In genomic region chr17:72683506-72684404, GRCh38 we compare ENCODE assay signal across 8 cellular contexts.
DNase-seq lines count a peak whose midpoint lies in the region; ATAC-seq and TF ChIP-seq lines count a peak whose summit lies in the region.

No MANE protein-coding gene starts in this region.

- BruUV-seq in mammary epithelial cell (replicated peaks; lab: Mats Ljungman, UMichigan): no TSS peak

- POLR2A ChIA-PET in activated CD8-positive, alpha-beta T cell treated with anti-CD3 and anti-CD28 coated beads for 36 hours (lab: Charles Lee): no interaction called here

- intact Hi-C loops in mammary epithelial cell (cut with micrococcal nuclease): loop anchor here (1.0 to 2.0 kb wide), 4 partner anchors 22 to 95 kb away; no protein-coding TSS in a partner anchor
- intact Hi-C loops in activated CD8-positive, alpha-beta T cell treated with anti-CD3 and anti-CD28 coated beads for 36 hours (cut with micrococcal nuclease): no loop called here

- no peak overlapping the region for H3K4me3 ChIP-seq in mammary epithelial cell (replicated peaks in 1 of 3; ENCODE audit: insufficient read depth in 1 of 3, low read depth in 2 of 3, low read length in 3 of 3)

- no peaks in the 10 kb centered on the region for H3K9me3 ChIP-seq in mammary epithelial cell (replicated peaks; ENCODE audit: insufficient read depth, low read length)

- H3K27ac ChIP-seq in mammary epithelial cell (ENCODE audit: insufficient read depth, low read depth, low read length): peak overlapping the region; percentile 58

- peaks cover 6% of the 10 kb centered on the region for H3K9me3 Mint-ChIP-seq in osteocyte (ENCODE audit: unreplicated experiment)
- no peaks in the 10 kb centered on the region for H3K9me3 Mint-ChIP-seq in activated CD8-positive, alpha-beta T cell treated with anti-CD3 and anti-CD28 coated beads for 36 hours

- H4K20me1 ChIP-seq in mammary epithelial cell (ENCODE audit: insufficient read depth, low read length): no peaks in the 10 kb centered on the region

- H3K9ac ChIP-seq in mammary epithelial cell (ENCODE audit: insufficient read depth, low read length): peak overlapping the region; percentile 15

- dilution Hi-C loops in mammary epithelial cell (cut with HindIII; ENCODE audit: low sequenced_read_pairs): no loop called here

- no peak overlapping the region for H2AFZ ChIP-seq in mammary epithelial cell (ENCODE audit: low read depth, low read length)

- no peaks in the 10 kb centered on the region for H3K27me3 Mint-ChIP-seq in osteocyte (ENCODE audit: unreplicated experiment)
- H3K27me3 Mint-ChIP-seq in activated CD8-positive, alpha-beta T cell treated with anti-CD3 and anti-CD28 coated beads for 36 hours: no peaks in the 10 kb centered on the region

- TF ChIP-seq CTCF in mammary epithelial cell (conservative IDR thresholded peaks at IDR 0.05 in 1 of 2, IDR thresholded peaks at IDR 0.05 in 1 of 2; ENCODE audit: extremely low read depth in 1 of 2, insufficient read depth in 1 of 2, low read depth in 1 of 2, low read length in 2 of 2) (no peak), osteocyte (IDR thresholded peaks at IDR 0.05) (no peak)
- no peak for TF ChIP-seq CTCF in activated CD8-positive, alpha-beta T cell treated with anti-CD3 and anti-CD28 coated beads for 36 hours (IDR thresholded peaks at IDR 0.05)

- peaks cover 50% of the 10 kb centered on the region for H3K4me1 ChIP-seq in mammary epithelial cell (ENCODE audit: insufficient read depth, low read length)

- ATAC-seq in HG02588 (IDR thresholded peaks at IDR 0.05; ENCODE audit: unreplicated experiment): no peak
- no peak for ATAC-seq in GM18502 (IDR thresholded peaks at IDR 0.05; ENCODE audit: poor library complexity, unreplicated experiment)
- ATAC-seq in activated CD8-positive, alpha-beta T cell treated with anti-CD3 and anti-CD28 coated beads for 36 hours: no peak

- peaks cover 2% of the 10 kb centered on the region for H3K36me3 Mint-ChIP-seq in osteocyte (ENCODE audit: unreplicated experiment)
- H3K36me3 Mint-ChIP-seq in activated CD8-positive, alpha-beta T cell treated with anti-CD3 and anti-CD28 coated beads for 36 hours (ENCODE audit: low read depth): peaks cover 5% of the 10 kb centered on the region

- H3K4me3 Mint-ChIP-seq in osteocyte (ENCODE audit: unreplicated experiment): no peak overlapping the region
- no peak overlapping the region for H3K4me3 Mint-ChIP-seq in activated CD8-positive, alpha-beta T cell treated with anti-CD3 and anti-CD28 coated beads for 36 hours

- no peaks in the 10 kb centered on the region for H3K36me3 ChIP-seq in mammary epithelial cell (ENCODE audit: insufficient read depth, low read length)

- H3K4me1 Mint-ChIP-seq in osteocyte (ENCODE audit: unreplicated experiment): peaks cover 25% of the 10 kb centered on the region
- H3K4me1 Mint-ChIP-seq in activated CD8-positive, alpha-beta T cell treated with anti-CD3 and anti-CD28 coated beads for 36 hours (ENCODE audit: low read depth): no peaks in the 10 kb centered on the region

- CTCF ChIA-PET in mammary epithelial cell (lab: Charles Lee; ENCODE audit: low non-redundant PET): interaction anchor here (0.5 kb wide), 1 partner anchor 1753 kb away, joined by 3 read pairs; no protein-coding TSS in a partner anchor
- CTCF ChIA-PET in activated CD8-positive, alpha-beta T cell treated with anti-CD3 and anti-CD28 coated beads for 36 hours (lab: Charles Lee): no interaction called here

- H3K79me2 ChIP-seq in mammary epithelial cell (ENCODE audit: insufficient read depth, low read length): no peaks in the 10 kb centered on the region

- WGBS in mammary epithelial cell (ENCODE audit: low coverage, missing lambda C conversion rate): 41% methylated on average over 10 of the region's 10 CpGs

- H3K27ac Mint-ChIP-seq in osteocyte (ENCODE audit: unreplicated experiment): peak overlapping the region; percentile 85
- no peak overlapping the region for H3K27ac Mint-ChIP-seq in activated CD8-positive, alpha-beta T cell treated with anti-CD3 and anti-CD28 coated beads for 36 hours

- H3K27me3 ChIP-seq in mammary epithelial cell (ENCODE audit: insufficient read depth, low read length): no peaks in the 10 kb centered on the region

- H3K4me2 ChIP-seq in mammary epithelial cell (ENCODE audit: insufficient read depth, low read depth, low read length): peak overlapping the region; percentile 61

- in situ Hi-C loops in mammary epithelial cell (cut with MboI; ENCODE audit: low sequenced_read_pairs in 2 of 2): no loop called here

- DNase-seq in DMS79 treated with DMSO at 0.1 percent for 48 hours (lab: John Stamatoyannopoulos, UW) (peak; percentile 56), NCI-H1436 (lab: John Stamatoyannopoulos, UW) (peak; percentile 71), mammary epithelial cell (peak; percentile 95), osteocyte (ENCODE audit: extremely low spot score, unreplicated experiment) (no peak), cerebellum (ENCODE audit: low spot score) (no peak)
- no peak for DNase-seq in activated CD8-positive, alpha-beta T cell treated with anti-CD3 and anti-CD28 coated beads for 36 hours

Comparison
In these comparisons a context has a peak if more than half of its experiments do, and no peak if none do; other contexts are left out.
1. DNase-seq: peak in DMS79 treated with DMSO at 0.1 percent for 48 hours (single experiment), NCI-H1436 (single experiment) and mammary epithelial cell (single experiment); none in osteocyte (single experiment), cerebellum (single experiment) and activated CD8-positive, alpha-beta T cell treated with anti-CD3 and anti-CD28 coated beads for 36 hours (single experiment).